ENCODE assay signal across 14 cellular contexts in genomic region chr22:33803371-33803770, GRCh38.
DNase-seq lines count a peak whose midpoint lies in the region; ATAC-seq and TF ChIP-seq lines count a peak whose summit lies in the region.
"Had no signal": no experiment of that assay in that cellular context is flagged by ENCODE, and none has a peak within 500 bp of the region (broad histone marks: within the 10 kb centered on the region; RNA-seq: fewer than 3 reads in every experiment).

No MANE protein-coding gene starts in this region.

- DNase-seq in heart left ventricle (no peak), right atrium auricular region (ENCODE audit: low spot score) (no peak), epithelial cell of proximal tubule (ENCODE audit: low read depth) (peak; percentile 10), prostate gland (ENCODE audit: low spot score) (no peak), SIG-M5 treated with dmso at 0.1 percent for 504 hours (lab: John Stamatoyannopoulos, UW; ENCODE audit: unreplicated experiment) (no peak), HK-2 (ENCODE audit: unreplicated experiment) (no peak), A673 (ENCODE audit: low spot score) (no peak)
- DNase-seq: ACHN; activated CD4-positive, alpha-beta T cell treated with anti-CD3 and anti-CD28 coated beads, Interleukin-2, amount 10 ng/mL, durations not matched to agents 24 days and 14 days; activated naive CD4-positive, alpha-beta T cell treated with anti-CD3 and anti-CD28 coated beads, Interleukin-2, amount 50 U/mL, for 16 hours; GF-D8; Kasumi-1; NCI-H446 treated with DMSO at 0.1 percent for 48 hours had no signal

- peak in 3 of 4 donors; percentile 15 to 66 (median 28) for ATAC-seq in heart left ventricle

- peaks cover 0 to 47% (median 24%) of the 10 kb centered on the region in 12 donors for H3K4me1 ChIP-seq in heart left ventricle
- H3K4me1 ChIP-seq in right atrium auricular region, result peaks cover 0 to 37% of the 10 kb centered on the region in 2 donors
- H3K4me1 ChIP-seq in muscle layer of colon (ENCODE audit: insufficient read depth, low read length), result peaks cover 59% of the 10 kb centered on the region
- peaks cover 9% of the 10 kb centered on the region for H3K4me1 ChIP-seq in prostate gland (replicated peaks)
- no peaks in the 10 kb centered on the region for H3K4me1 ChIP-seq in A673 (ENCODE audit: insufficient read depth, low read length, poor library complexity, severe bottlenecking)

- H3K9me3 ChIP-seq in heart left ventricle (no peaks in the 10 kb centered on the region), right atrium auricular region (no peaks in the 10 kb centered on the region), muscle layer of colon (ENCODE audit: low read length) (no peaks in the 10 kb centered on the region), prostate gland (no peaks in the 10 kb centered on the region), A673 (ENCODE audit: low read depth, low read length, poor library complexity, severe bottlenecking) (peaks cover 23% of the 10 kb centered on the region)

- H3K27me3 ChIP-seq in heart left ventricle, result no peaks in the 10 kb centered on the region
- no peaks in the 10 kb centered on the region for H3K27me3 ChIP-seq in right atrium auricular region
- H3K27me3 ChIP-seq in muscle layer of colon (ENCODE audit: control insufficient read depth in 1 of 2, insufficient read depth in 2 of 2, low read length in 2 of 2), result no peaks in the 10 kb centered on the region
- H3K27me3 ChIP-seq in prostate gland (replicated peaks; ENCODE audit: insufficient read depth), result no peaks in the 10 kb centered on the region
- no peaks in the 10 kb centered on the region for H3K27me3 ChIP-seq in A673 (replicated peaks; ENCODE audit: insufficient read depth, low read depth, low read length, poor library complexity)

- CTCF ChIA-PET in A673 (lab: Charles Lee), result no interaction called here

- no TSS peak for BruUV-seq in A673 (replicated peaks; lab: Mats Ljungman, UMichigan)

- 69 to 75% (median 72%) methylated on average over 4 of the region's 4 CpGs for WGBS in heart left ventricle, 4 donors
- WGBS in prostate gland, result 53% methylated on average over 4 of the region's 4 CpGs

- H3K4me3 ChIP-seq in heart left ventricle (no peak overlapping the region), right atrium auricular region (no peak overlapping the region), epithelial cell of proximal tubule (ENCODE audit: low read depth, low read length) (no peak overlapping the region), muscle layer of colon (ENCODE audit: low read depth in 1 of 2, low read length in 2 of 2) (peak overlapping the region in 1 of 2 donors; percentile 14), prostate gland (no peak overlapping the region), A673 (ENCODE audit: low read depth, low read length, poor library complexity, severe bottlenecking) (no peak overlapping the region)

- POLR2A ChIA-PET in A673 (lab: Charles Lee; ENCODE audit: low non-redundant PET), result no interaction called here

- H3K9ac ChIP-seq in muscle layer of colon (ENCODE audit: low read length), result no peak overlapping the region

- no peaks in the 10 kb centered on the region for H3K36me3 ChIP-seq in heart left ventricle
- H3K36me3 ChIP-seq in right atrium auricular region, result no peaks in the 10 kb centered on the region
- H3K36me3 ChIP-seq in muscle layer of colon (ENCODE audit: insufficient read depth, low read length), result no peaks in the 10 kb centered on the region
- H3K36me3 ChIP-seq in prostate gland, result no peaks in the 10 kb centered on the region
- no peaks in the 10 kb centered on the region for H3K36me3 ChIP-seq in A673 (ENCODE audit: insufficient read depth, low read length, poor library complexity, severe bottlenecking)

- no peak for TF ChIP-seq CTCF in heart left ventricle (IDR thresholded peaks at IDR 0.05)
- no peak for TF ChIP-seq CTCF in right atrium auricular region (IDR thresholded peaks at IDR 0.05)
- TF ChIP-seq CTCF in epithelial cell of proximal tubule (conservative IDR thresholded peaks at IDR 0.05; ENCODE audit: low read depth, low read length), result no peak
- TF ChIP-seq CTCF in prostate gland (IDR thresholded peaks at IDR 0.05), result no peak
- TF ChIP-seq CTCF in A673 (conservative IDR thresholded peaks at IDR 0.05; ENCODE audit: low read depth, low read length), result no peak

- intact Hi-C loops in heart left ventricle (cut with DNase I) (no loop called here), prostate gland (cut with DNase I) (no loop called here), A673 (cut with micrococcal nuclease; ENCODE audit: unreplicated experiment) (no loop called here)

- TF ChIP-seq POLR2A in heart left ventricle (IDR thresholded peaks at IDR 0.05) (no peak), prostate gland (IDR thresholded peaks at IDR 0.05) (no peak)

- peak overlapping the region in 2 of 12 donors; percentile 18 to 73 for H3K27ac ChIP-seq in heart left ventricle
- no peak overlapping the region for H3K27ac ChIP-seq in right atrium auricular region
- peak overlapping the region; percentile 47 for H3K27ac ChIP-seq in muscle layer of colon (ENCODE audit: low read depth, low read length)
- H3K27ac ChIP-seq in prostate gland, result peak overlapping the region in 1 of 2 donors; percentile 17
- H3K27ac ChIP-seq in A673 (ENCODE audit: low read depth, low read length, poor library complexity, severe bottlenecking), result no peak overlapping the region
